Comparison of ENCODE assay signal across 8 cellular contexts in genomic region chr15:45456212-45457106, GRCh38.
DNase-seq lines count a peak whose midpoint lies in the region; ATAC-seq and TF ChIP-seq lines count a peak whose summit lies in the region.

No MANE protein-coding gene starts in this region.

- H3K4me1 ChIP-seq in lower lobe of right lung: peaks cover 30% of the 10 kb centered on the region

- DNase-seq in AG04450 (ENCODE audit: low read depth, low spot score): peak; percentile 99
- peak; percentile 99 for DNase-seq in HS-5 (ENCODE audit: low read depth)
- peak; percentile 68 for DNase-seq in UCSD-AML1 (lab: John Stamatoyannopoulos, UW; ENCODE audit: unreplicated experiment)
- peak; percentile 49 to 82 for DNase-seq in T47D (ENCODE audit: low read depth in 1 of 2, low spot score in 1 of 2)
- peak; percentile 57 for DNase-seq in lower lobe of right lung
- DNase-seq in stimulated activated CD8-positive, alpha-beta memory T cell treated with anti-CD3 and anti-CD28 coated beads, Interleukin-4, amount 100 ng/mL, for 4 hours (ENCODE audit: low read depth in 2 of 2, low spot score in 1 of 2): peak; percentile 35 to 37

- TF ChIP-seq CTCF in AG04450 (IDR thresholded peaks at IDR 0.05; ENCODE audit: low read depth, low read length) (no peak), lower lobe of right lung (IDR thresholded peaks at IDR 0.05) (no peak)

- peaks cover 3% of the 10 kb centered on the region for H3K9me3 ChIP-seq in AG04450 (ENCODE audit: control insufficient read depth, insufficient read depth, low read length)
- H3K9me3 ChIP-seq in lower lobe of right lung: no peaks in the 10 kb centered on the region

- in situ Hi-C loops in T47D (cut with HindIII; ENCODE audit: low pct_unique_long_range_greater_than_20kb, low sequenced_read_pairs): no loop called here

- H3K27me3 ChIP-seq in AG04450 (ENCODE audit: control insufficient read depth, insufficient read depth, low read length): no peaks in the 10 kb centered on the region
- no peaks in the 10 kb centered on the region for H3K27me3 ChIP-seq in lower lobe of right lung (ENCODE audit: low read depth)

- peak; percentile 70 to 75 for ATAC-seq in lower lobe of right lung
- no peak for ATAC-seq in GM21526 (IDR thresholded peaks at IDR 0.05; ENCODE audit: low FRiP score, unreplicated experiment)
- ATAC-seq in HG02610 (IDR thresholded peaks at IDR 0.05; ENCODE audit: unreplicated experiment): no peak

- H3K4me3 ChIP-seq in AG04450 (ENCODE audit: low read depth, low read length) (no peak overlapping the region), lower lobe of right lung (no peak overlapping the region)

- intact Hi-C loops in lower lobe of right lung (cut with DNase I): no loop called here

- CTCF ChIA-PET in AG04450 (lab: Charles Lee): interaction anchor here (0.6 to 7.8 kb wide), 49 partner anchors 12 to 338 kb away, joined by 3 to 376 read pairs (median 6); partner anchors contain the start of gene BLOC1S6

- POLR2A ChIA-PET in AG04450 (lab: Yijun Ruan, JAX): no interaction called here

- H3K27ac ChIP-seq in AG04450 (ENCODE audit: low read depth, low read length) (peak overlapping the region; percentile 99), lower lobe of right lung (peak overlapping the region; percentile 56)

- no peaks in the 10 kb centered on the region for H3K36me3 ChIP-seq in lower lobe of right lung

Comparison
In these comparisons a context has a peak if more than half of its experiments do, and no peak if none do; other contexts are left out.
1. DNase-seq: peak in every context shown above with its lines; median percentile 99 in AG04450; 99 in HS-5; 68 in UCSD-AML1; 66 in T47D; 57 in lower lobe of right lung; 36 in stimulated activated CD8-positive, alpha-beta memory T cell treated with anti-CD3 and anti-CD28 coated beads, Interleukin-4, amount 100 ng/mL, for 4 hours.
2. ATAC-seq: peak in lower lobe of right lung (2 of 2); none in GM21526 (single experiment) and HG02610 (single experiment).